ENCODE assay signal across 10 cellular contexts in genomic region chr1:184889902-184890301, GRCh38.
DNase-seq lines count a peak whose midpoint lies in the region; TF ChIP-seq lines count a peak whose summit lies in the region.
"Had no signal": no experiment of that assay in that cellular context is flagged by ENCODE, and none has a peak within 500 bp of the region (broad histone marks: within the 10 kb centered on the region; RNA-seq: fewer than 3 reads in every experiment).

No MANE protein-coding gene starts in this region.

- TF ChIP-seq POLR2A in thyroid gland (IDR thresholded peaks at IDR 0.05): no peak

- no peak overlapping the region for H2BK5ac ChIP-seq in mesenchymal stem cell (ENCODE audit: low read depth, low read length, poor library complexity, severe bottlenecking)

- H4K8ac ChIP-seq in mesenchymal stem cell (ENCODE audit: low read length): no peak overlapping the region

- no peak overlapping the region for H3K23ac ChIP-seq in mesenchymal stem cell (ENCODE audit: low read length in 2 of 2)

- no peaks in the 10 kb centered on the region for H3K9me3 ChIP-seq in left ventricle myocardium inferior (replicated peaks)
- H3K9me3 ChIP-seq in mesenchymal stem cell (ENCODE audit: control insufficient read depth, low read length): no peaks in the 10 kb centered on the region
- H3K9me3 ChIP-seq in thyroid gland: no peaks in the 10 kb centered on the region

- H3K4me3 ChIP-seq in left ventricle myocardium inferior (no peak overlapping the region), mesenchymal stem cell (ENCODE audit: insufficient read depth in 1 of 2, low read depth in 1 of 2, low read length in 2 of 2) (peak overlapping the region in 1 of 2 experiments; percentile 43), thyroid gland (replicated peaks in 1 of 3) (no peak overlapping the region)

- no peak overlapping the region for H3K4me2 ChIP-seq in mesenchymal stem cell (ENCODE audit: low read length, poor library complexity, severe bottlenecking)

- no peak overlapping the region for H3K18ac ChIP-seq in mesenchymal stem cell (ENCODE audit: low read depth in 1 of 2, low read length in 2 of 2)

- H3K36me3 ChIP-seq in left ventricle myocardium inferior (peaks cover 9% of the 10 kb centered on the region), mesenchymal stem cell (ENCODE audit: control insufficient read depth in 1 of 2, insufficient read depth in 2 of 2, low read depth in 1 of 2, low read length in 2 of 2) (peaks cover 0 to 48% of the 10 kb centered on the region in 2 experiments), thyroid gland (no peaks in the 10 kb centered on the region)

- no peak for DNase-seq in left ventricle myocardium inferior
- DNase-seq in cardiac septum (ENCODE audit: low spot score): no peak
- peak; percentile 60 for DNase-seq in astrocyte of the hippocampus (ENCODE audit: low read depth, low spot score)
- peak; percentile 48 for DNase-seq in mesenchymal stem cell
- DNase-seq in Ammon's horn (ENCODE audit: low spot score): no peak
- DNase-seq in thyroid gland: no peak
- no peak for DNase-seq in DMS79 (lab: John Stamatoyannopoulos, UW)
- no peak for DNase-seq in stimulated activated CD4-positive, alpha-beta T cell treated with anti-CD3 and anti-CD28 coated beads, Interleukin-12 subunit alpha, Interleukin-12 subunit beta, amount 100 ng/mL, for 4 hours
- DNase-seq: NCI-H82, nephron progenitor cell had no signal

- no peak overlapping the region for H3K14ac ChIP-seq in mesenchymal stem cell (ENCODE audit: low read length in 2 of 2)

- no peak overlapping the region for H2BK15ac ChIP-seq in mesenchymal stem cell (ENCODE audit: low read depth, poor library complexity, severe bottlenecking)

- no peak overlapping the region for H2BK12ac ChIP-seq in mesenchymal stem cell (ENCODE audit: low read length in 2 of 2)

- no peak overlapping the region for H4K91ac ChIP-seq in mesenchymal stem cell (ENCODE audit: low read length)

- peak overlapping the region; percentile 75 for H3K9ac ChIP-seq in mesenchymal stem cell (ENCODE audit: low read length)

- H3K27ac ChIP-seq in left ventricle myocardium inferior (replicated peaks) (peak overlapping the region; percentile 87), mesenchymal stem cell (ENCODE audit: low read length, poor library complexity, severe bottlenecking) (no peak overlapping the region), thyroid gland (no peak overlapping the region)

- no peak overlapping the region for H2AFZ ChIP-seq in mesenchymal stem cell (ENCODE audit: low read depth, low read length)

- H3K27me3 ChIP-seq in left ventricle myocardium inferior (ENCODE audit: low read depth): no peaks in the 10 kb centered on the region
- no peaks in the 10 kb centered on the region for H3K27me3 ChIP-seq in mesenchymal stem cell (ENCODE audit: control insufficient read depth in 1 of 2, insufficient read depth in 1 of 2, low read length in 2 of 2)
- no peaks in the 10 kb centered on the region for H3K27me3 ChIP-seq in thyroid gland

- no peak overlapping the region for H3K4ac ChIP-seq in mesenchymal stem cell (ENCODE audit: low read depth in 1 of 2, low read length in 2 of 2)

- no peak for TF ChIP-seq CTCF in left ventricle myocardium inferior (IDR thresholded peaks at IDR 0.05; ENCODE audit: borderline replicate concordance)
- TF ChIP-seq CTCF in thyroid gland (IDR thresholded peaks at IDR 0.05): no peak

- H3K4me1 ChIP-seq in left ventricle myocardium inferior: peaks cover 100% of the 10 kb centered on the region
- peaks cover 7% of the 10 kb centered on the region for H3K4me1 ChIP-seq in mesenchymal stem cell (ENCODE audit: control insufficient read depth, insufficient read depth, low read depth, low read length)
- H3K4me1 ChIP-seq in thyroid gland: no peaks in the 10 kb centered on the region

- H3K79me1 ChIP-seq in mesenchymal stem cell (replicated peaks; ENCODE audit: low read length, poor library complexity, severe bottlenecking): no peaks in the 10 kb centered on the region

- 48% methylated on average over 1 of the region's 3 CpGs for WGBS in mesenchymal stem cell
- 63 to 76% methylated on average over 3 of the region's 3 CpGs for WGBS in thyroid gland, 2 donors

- no peak overlapping the region for H2AK5ac ChIP-seq in mesenchymal stem cell (ENCODE audit: low read length, severe bottlenecking)

- H2BK120ac ChIP-seq in mesenchymal stem cell (ENCODE audit: low read depth, low read length): peak overlapping the region; percentile 49

- intact Hi-C loops in left ventricle myocardium inferior (cut with micrococcal nuclease): loop anchor here (10.0 kb wide), 1 partner anchor 75 kb away; no protein-coding TSS in a partner anchor
- intact Hi-C loops in cardiac septum (cut with DNase I): no loop called here
- intact Hi-C loops in thyroid gland (cut with DNase I): no loop called here

Comparison
In these comparisons a context has a peak if more than half of its experiments do, and no peak if none do; other contexts are left out.
1. DNase-seq: peak in astrocyte of the hippocampus (single experiment) and mesenchymal stem cell (single experiment); none in left ventricle myocardium inferior (single experiment), cardiac septum (single experiment), Ammon's horn (single experiment), thyroid gland (0 of 2), DMS79 (single experiment) and stimulated activated CD4-positive, alpha-beta T cell treated with anti-CD3 and anti-CD28 coated beads, Interleukin-12 subunit alpha, Interleukin-12 subunit beta, amount 100 ng/mL, for 4 hours (single experiment).